ENCODE assay signal across 19 cellular contexts in genomic region chr5:124783794-124784193, GRCh38. TPM values are rescaled to one million over a fixed set of nuclear protein-coding genes. Genes with fewer than 3 reads are reported as not detected.
A peak's percentile ranks its signal among the peaks of the same experiment; 100 is the strongest.
DNase-seq lines count a peak whose midpoint lies in the region; ATAC-seq, FAIRE-seq and TF ChIP-seq lines count a peak whose summit lies in the region.
"Had no signal": no experiment of that assay in that cellular context is flagged by ENCODE, and none has a peak within 500 bp of the region (broad histone marks: within the 10 kb centered on the region; RNA-seq: fewer than 3 reads in every experiment).

No MANE protein-coding gene starts in this region.

- H3K4me1 ChIP-seq in right atrium auricular region: no peaks in the 10 kb centered on the region
- no peaks in the 10 kb centered on the region for H3K4me1 ChIP-seq in breast epithelium
- H3K4me1 ChIP-seq: heart left ventricle, stomach had no signal

- H3K36me3 ChIP-seq in right atrium auricular region (no peaks in the 10 kb centered on the region), breast epithelium (no peaks in the 10 kb centered on the region)
- H3K36me3 ChIP-seq: heart left ventricle, ovary, stomach had no signal

- no peak overlapping the region for H3K4me3 Mint-ChIP-seq in activated CD8-positive, alpha-beta memory T cell treated with anti-CD3 and anti-CD28 coated beads, Interleukin-2, amount 10 ng/mL, durations not matched to agents 7 days and 5 days
- H3K4me3 Mint-ChIP-seq: effector memory CD8-positive, alpha-beta T cell; WTC11 had no signal

- ATAC-seq in Right ventricle myocardium inferior (peak; percentile 23), GM19351 (IDR thresholded peaks at IDR 0.05; ENCODE audit: unreplicated experiment) (no peak)
- no peak for ATAC-seq in activated CD8-positive, alpha-beta memory T cell treated with anti-CD3 and anti-CD28 coated beads, Interleukin-2, amount 10 ng/mL, durations not matched to agents 7 days and 5 days
- ATAC-seq: effector memory CD8-positive, alpha-beta T cell; K562; WTC11 had no signal

- intact Hi-C loops in Right ventricle myocardium inferior (cut with DNase I): no loop called here
- intact Hi-C loops in breast epithelium (cut with DNase I; ENCODE audit: low total_unique reads): no loop called here

- FAIRE-seq in GM12891 (lab: Jason Lieb, UNC): no peak
- FAIRE-seq: A204.1, K562 had no signal

- no peaks in the 10 kb centered on the region for H3K4me1 Mint-ChIP-seq in activated CD8-positive, alpha-beta memory T cell treated with anti-CD3 and anti-CD28 coated beads, Interleukin-2, amount 10 ng/mL, durations not matched to agents 7 days and 5 days
- H3K4me1 Mint-ChIP-seq: WTC11 had no signal

- no peaks in the 10 kb centered on the region for H3K27me3 Mint-ChIP-seq in activated CD8-positive, alpha-beta memory T cell treated with anti-CD3 and anti-CD28 coated beads, Interleukin-2, amount 10 ng/mL, durations not matched to agents 7 days and 5 days
- H3K27me3 Mint-ChIP-seq: effector memory CD8-positive, alpha-beta T cell had no signal

- H3K27ac ChIP-seq in right atrium auricular region: no peak overlapping the region
- H3K27ac ChIP-seq in breast epithelium: peak overlapping the region; percentile 22 to 44
- H3K27ac ChIP-seq: heart left ventricle, ovary, PC-9, stomach had no signal

- no peak for TF ChIP-seq POLR2A in breast epithelium (IDR thresholded peaks at IDR 0.05)
- no peak for TF ChIP-seq POLR2A in GM12891 (IDR thresholded peaks at IDR 0.05; ENCODE audit: low read depth, low read length)

- TF ChIP-seq CTCF in right atrium auricular region (IDR thresholded peaks at IDR 0.05) (no peak), breast epithelium (IDR thresholded peaks at IDR 0.05) (no peak)

- H3K4me3 ChIP-seq in right atrium auricular region: no peak overlapping the region
- no peak overlapping the region for H3K4me3 ChIP-seq in breast epithelium
- H3K4me3 ChIP-seq: heart left ventricle, K562, ovary, PC-9, stomach had no signal

- H3K27ac Mint-ChIP-seq in activated CD8-positive, alpha-beta memory T cell treated with anti-CD3 and anti-CD28 coated beads, Interleukin-2, amount 10 ng/mL, durations not matched to agents 7 days and 5 days: no peak overlapping the region
- H3K27ac Mint-ChIP-seq: effector memory CD8-positive, alpha-beta T cell; WTC11 had no signal

- CTCF ChIA-PET in activated CD8-positive, alpha-beta memory T cell treated with anti-CD3 and anti-CD28 coated beads, Interleukin-2, amount 10 ng/mL, durations not matched to agents 7 days and 5 days (lab: Charles Lee): no interaction called here

- DNase-seq in Right ventricle myocardium inferior (ENCODE audit: missing footprints) (no peak), right atrium auricular region (ENCODE audit: low spot score) (no peak), breast epithelium (ENCODE audit: low spot score in 2 of 2) (no peak), iris pigment epithelial cell (ENCODE audit: low read depth) (peak; percentile 76), islet precursor cell (no peak), GM12891 (ENCODE audit: insufficient read length, low spot score) (no peak)
- DNase-seq in activated CD8-positive, alpha-beta memory T cell treated with anti-CD3 and anti-CD28 coated beads, Interleukin-2, amount 10 ng/mL, durations not matched to agents 7 days and 5 days: no peak
- DNase-seq: activated naive CD4-positive, alpha-beta T cell treated with Interleukin-2 at 50 U/mL for 16 hours; effector memory CD8-positive, alpha-beta T cell; heart left ventricle; kidney glomerular epithelial cell; NCI-H446 treated with DMSO at 0.1 percent for 48 hours; ovary; PC-9; stomach had no signal

- peaks cover 8% of the 10 kb centered on the region for H3K9me3 Mint-ChIP-seq in activated CD8-positive, alpha-beta memory T cell treated with anti-CD3 and anti-CD28 coated beads, Interleukin-2, amount 10 ng/mL, durations not matched to agents 7 days and 5 days (ENCODE audit: low read depth)

- H3K9me3 ChIP-seq in right atrium auricular region (no peaks in the 10 kb centered on the region), breast epithelium (no peaks in the 10 kb centered on the region)
- H3K9me3 ChIP-seq: ovary had no signal

- H3K27me3 ChIP-seq in right atrium auricular region (no peaks in the 10 kb centered on the region), breast epithelium (no peaks in the 10 kb centered on the region)
- H3K27me3 ChIP-seq: heart left ventricle, ovary, stomach had no signal

- H3K36me3 Mint-ChIP-seq in activated CD8-positive, alpha-beta memory T cell treated with anti-CD3 and anti-CD28 coated beads, Interleukin-2, amount 10 ng/mL, durations not matched to agents 7 days and 5 days: no peaks in the 10 kb centered on the region

TF ChIP-seq in GM12891, 5 proteins besides CTCF, POLR2A, EP300 and RAD21:
- no peak for TF ChIP-seq PAX5 (IDR thresholded peaks at IDR 0.05; ENCODE audit: insufficient read depth, low read length, severe bottlenecking)
TF ChIP-seq in GM12891: peak in this region for 0.

RNA-seq across cellular contexts. Expression of gene ZNF608, which starts 37.4 kb away (rescaled TPM):
- total RNA-seq in Right ventricle myocardium inferior: 9.3 TPM
- total RNA-seq in right atrium auricular region: 10 to 100 TPM; 29.4 to 38.7 TPM
- 10 to 100 TPM; 15.7 to 82.1 (median 58.7) TPM for total RNA-seq in breast epithelium
- not detected for total RNA-seq in activated CD8-positive, alpha-beta memory T cell treated with anti-CD3 and anti-CD28 coated beads, Interleukin-2, amount 10 ng/mL, durations not matched to agents 7 days and 5 days
- 6.2 TPM for polyA plus RNA-seq in GM12891 (2012; ENCODE audit: low read depth, missing spikeins)

Comparison
In these comparisons a context has a peak if more than half of its experiments do, and no peak if none do; other contexts are left out.
1. H3K27ac ChIP-seq: peak in breast epithelium (2 of 2); none in right atrium auricular region (0 of 2).
2. RNA of gene ZNF608, which starts 37.4 kb away (total RNA-seq): 15.7 to 82.1 TPM in breast epithelium, 29.4 to 38.7 TPM in right atrium auricular region and 9.3 TPM in Right ventricle myocardium inferior (single experiment); not detected in activated CD8-positive, alpha-beta memory T cell treated with anti-CD3 and anti-CD28 coated beads, Interleukin-2, amount 10 ng/mL, durations not matched to agents 7 days and 5 days; every median in the first group is over 10 times any median in the second.